ENCODE assay signal across 20 cellular contexts in the genomic region with DNA sequence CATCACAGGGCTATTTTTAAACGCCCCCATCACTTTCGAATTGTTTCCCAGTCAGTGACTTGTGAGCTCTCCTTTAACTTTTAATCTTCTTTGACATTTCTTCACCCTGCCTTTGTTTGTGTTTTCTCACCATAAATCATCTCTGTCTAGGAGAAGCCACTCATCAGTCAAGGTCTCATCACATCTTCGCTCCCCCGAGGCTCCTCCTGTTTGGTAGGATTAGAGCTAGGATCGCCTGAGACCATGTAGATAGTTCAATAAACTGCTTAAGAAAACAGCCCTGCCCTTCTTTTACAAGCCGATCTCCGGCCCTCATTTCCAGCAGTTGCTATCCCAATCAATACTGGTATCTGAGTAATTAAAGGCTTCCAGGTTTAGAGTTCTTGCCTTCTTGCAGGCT.
"Had no signal": no experiment of that assay in that cellular context is flagged by ENCODE, and none has a peak within 500 bp of the region (broad histone marks: within the 10 kb centered on the region; RNA-seq: fewer than 3 reads in every experiment).

No MANE protein-coding gene starts in this region.

- ATAC-seq: heart right ventricle; left colon; natural killer cell; pancreas; right lobe of liver; stimulated activated memory B cell treated with anti-CD40 and anti-IgM and Interleukin-4, amounts not matched to agents 10 μg/mL and 1 μg/mL and 100 μg/mL, for 72 hours had no signal

- FAIRE-seq: frontal cortex, pancreas had no signal

- H3K27me3 Mint-ChIP-seq: central memory CD8-positive, alpha-beta T cell had no signal

- H2AFZ ChIP-seq: neural progenitor cell had no signal

- H3K27ac Mint-ChIP-seq: natural killer cell; neural progenitor cell; stimulated activated memory B cell treated with anti-CD40 and anti-IgM and Interleukin-4, amounts not matched to agents 10 μg/mL and 1 μg/mL and 100 μg/mL, for 72 hours; stimulated activated naive CD8-positive, alpha-beta T cell treated with anti-CD3 and anti-CD28 coated beads, Interleukin-15, Interleukin-2, amounts not matched to agents 100 ng/mL and 50 ng/mL, for 24 hours had no signal

- H3K4me3 Mint-ChIP-seq: central memory CD8-positive, alpha-beta T cell; natural killer cell; neural progenitor cell; stimulated activated memory B cell treated with anti-CD40 and anti-IgM and Interleukin-4, amounts not matched to agents 10 μg/mL and 1 μg/mL and 100 μg/mL, for 72 hours; stimulated activated naive CD8-positive, alpha-beta T cell treated with anti-CD3 and anti-CD28 coated beads, Interleukin-15, Interleukin-2, amounts not matched to agents 100 ng/mL and 50 ng/mL, for 24 hours had no signal

- H3K27me3 ChIP-seq: neural progenitor cell, pancreas, right lobe of liver, testis, tibial nerve had no signal

- H3K27ac ChIP-seq: dorsolateral prefrontal cortex, heart right ventricle, neural progenitor cell, pancreas, prostate gland, right lobe of liver, testis, tibial nerve had no signal

- H3K4me1 ChIP-seq: heart right ventricle, neural progenitor cell, pancreas, prostate gland, right lobe of liver, testis, tibial nerve had no signal

- H3K9me3 ChIP-seq: pancreas, prostate gland, right lobe of liver, testis, tibial nerve had no signal

- H3K4me2 ChIP-seq: neural progenitor cell had no signal

- H3K36me3 ChIP-seq: heart right ventricle, neural progenitor cell, pancreas, prostate gland, right lobe of liver, tibial nerve had no signal

- H3K4me3 ChIP-seq: dorsolateral prefrontal cortex, heart right ventricle, neural progenitor cell, pancreas, prostate gland, right lobe of liver, testis, tibial nerve had no signal

- H3K9ac ChIP-seq: neural progenitor cell had no signal

- H3K36me3 Mint-ChIP-seq: natural killer cell; neural progenitor cell; stimulated activated memory B cell treated with anti-CD40 and anti-IgM and Interleukin-4, amounts not matched to agents 10 μg/mL and 1 μg/mL and 100 μg/mL, for 72 hours had no signal

- H3K4me1 Mint-ChIP-seq: central memory CD8-positive, alpha-beta T cell; natural killer cell; stimulated activated memory B cell treated with anti-CD40 and anti-IgM and Interleukin-4, amounts not matched to agents 10 μg/mL and 1 μg/mL and 100 μg/mL, for 72 hours had no signal

- H3K9me3 Mint-ChIP-seq: central memory CD8-positive, alpha-beta T cell; stimulated activated naive CD8-positive, alpha-beta T cell treated with anti-CD3 and anti-CD28 coated beads, Interleukin-15, Interleukin-2, amounts not matched to agents 100 ng/mL and 50 ng/mL, for 24 hours had no signal

- DNase-seq: cortex of kidney; dorsolateral prefrontal cortex; effector CD8-positive, alpha-beta T cell; heart right ventricle; islet precursor cell; left colon; mammary epithelial cell; natural killer cell; nucleus accumbens; pancreas; right lobe of liver; stimulated activated CD4-positive, alpha-beta T cell treated with anti-CD3 and anti-CD28 coated beads, Interleukin-4, amount 100 ng/mL, for 24 hours; testis had no signal
